In the genomic region with DNA sequence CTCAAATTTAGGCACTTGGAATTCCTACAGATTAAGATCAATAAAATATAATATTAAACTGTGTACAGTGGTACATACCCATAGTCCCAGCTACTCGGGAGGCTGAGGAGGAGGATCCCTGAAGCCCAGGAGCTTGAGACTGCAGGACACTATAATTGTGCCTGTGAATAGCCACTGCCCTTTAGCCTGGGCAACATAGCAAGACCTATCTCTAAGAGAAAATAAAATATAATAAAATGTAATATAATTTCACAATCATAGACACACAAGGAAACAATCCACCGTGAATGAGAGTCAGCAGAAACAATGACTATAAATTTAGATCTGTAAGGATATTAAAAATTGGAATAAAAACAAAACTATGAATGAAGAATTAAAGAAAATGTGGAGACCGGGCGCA, we compare ENCODE assay signal across 30 cellular contexts. TPM values are rescaled to one million over a fixed set of nuclear protein-coding genes. Genes with fewer than 3 reads are reported as not detected.
A peak's percentile ranks its signal among the peaks of the same experiment; 100 is the strongest.
DNase-seq lines count a peak whose midpoint lies in the region; ATAC-seq and TF ChIP-seq lines count a peak whose summit lies in the region.
"Had no signal": no experiment of that assay in that cellular context is flagged by ENCODE, and none has a peak within 500 bp of the region (broad histone marks: within the 10 kb centered on the region; RNA-seq: fewer than 3 reads in every experiment).

No MANE protein-coding gene starts in this region.

- H3K4me1 ChIP-seq in mucosa of descending colon (ENCODE audit: low read depth): no peaks in the 10 kb centered on the region
- H3K4me1 ChIP-seq: A549, BE2C, BLaER1, Caco-2 had no signal

- ATAC-seq in left colon: peak; percentile 75
- peak; percentile 59 for ATAC-seq in mucosa of descending colon
- no peak for ATAC-seq in Right ventricle myocardium inferior
- ATAC-seq in GM21526 (IDR thresholded peaks at IDR 0.05; ENCODE audit: low FRiP score, unreplicated experiment): no peak
- ATAC-seq: A549; CD8-positive, alpha-beta T cell had no signal

- intact Hi-C loops in left colon (cut with DNase I, micrococcal nuclease) (no loop called here), mucosa of descending colon (cut with DNase I, micrococcal nuclease) (no loop called here), Right ventricle myocardium inferior (cut with DNase I) (no loop called here)

- no peak overlapping the region for H3K4me3 ChIP-seq in mucosa of descending colon
- H3K4me3 ChIP-seq: A549; BLaER1; BLaER1 treated with 17β-estradiol and CSF1 and Interleukin-3, amounts not matched to agents 10 nM and 100 nM had no signal

- no peaks in the 10 kb centered on the region for H3K9me3 ChIP-seq in mucosa of descending colon
- H3K9me3 ChIP-seq: A549; BE2C; BLaER1; BLaER1 treated with 17β-estradiol and CSF1 and Interleukin-3, amounts not matched to agents 10 nM and 100 nM; Caco-2 had no signal

- TF ChIP-seq CTCF in mucosa of descending colon (IDR thresholded peaks at IDR 0.05): no peak

- H3K36me3 ChIP-seq in mucosa of descending colon (ENCODE audit: low read depth): no peaks in the 10 kb centered on the region
- H3K36me3 ChIP-seq: BE2C; BLaER1; BLaER1 treated with 17β-estradiol and CSF1 and Interleukin-3, amounts not matched to agents 10 nM and 100 nM had no signal

- DNase-seq in left colon (no peak), mucosa of descending colon (no peak), Right ventricle myocardium inferior (ENCODE audit: missing footprints) (no peak)
- DNase-seq: 8988T; ACHN; AML-193; BE2C; C1 segment of cervical spinal cord; Caco-2; Calu3; CD4-positive, alpha-beta memory T cell; CD4-positive, alpha-beta T cell; CD4-positive, CD25-positive, alpha-beta regulatory T cell; CD8-positive, alpha-beta memory T cell; CD8-positive, alpha-beta T cell; COR-L47; DMS 273 treated with DMSO at 0.1 percent for 48 hours; DMS153; DMS53; DMS79; DMS79 treated with DMSO at 0.1 percent for 48 hours; DND-41; EL had no signal

RNA-seq across cellular contexts. Expression of gene TNK1, which starts 10.0 kb away (rescaled TPM):
- 10 to 100 TPM; 22.2 to 24.9 TPM for total RNA-seq in left colon
- total RNA-seq in mucosa of descending colon: 10 to 100 TPM; 16.4 to 29.5 (median 20.7) TPM
- 2.6 TPM for total RNA-seq in Right ventricle myocardium inferior
- total RNA-seq: A172 had no signal

RNA-seq across cellular contexts. Expression of gene TMEM95, which starts 15.9 kb away (rescaled TPM):
- total RNA-seq in left colon (not detected), mucosa of descending colon (under 1 TPM in 1 of 3 donors, not detected in 2; 0.26 TPM), Right ventricle myocardium inferior (not detected)
- total RNA-seq: A172; A673; Caco-2; Calu3; CD4-positive, alpha-beta memory T cell; CD4-positive, alpha-beta T cell; CD4-positive, CD25-positive, alpha-beta regulatory T cell; CD8-positive, alpha-beta memory T cell; CD8-positive, alpha-beta T cell; Daoy had no signal

RNA-seq across cellular contexts. Expression of gene KCTD11, which starts 18.9 kb away (rescaled TPM):
- total RNA-seq in left colon: 10 to 100 TPM in 1 of 2 donors, 1 to 10 TPM in 1; 9.4 to 10.1 TPM
- total RNA-seq in mucosa of descending colon: 10 to 100 TPM in 1 of 3 donors, 1 to 10 TPM in 2; 8.2 to 10.3 (median 8.5) TPM
- 4.7 TPM for total RNA-seq in Right ventricle myocardium inferior

RNA-seq across cellular contexts. Expression of gene PLSCR3, which starts 23.5 kb away (rescaled TPM):
- 10 to 100 TPM in 1 of 2 donors, 1 to 10 TPM in 1; 8.9 to 10.2 TPM for total RNA-seq in left colon
- 10 to 100 TPM in 2 of 3 donors, 1 to 10 TPM in 1; 5.5 to 21.6 (median 16.4) TPM for total RNA-seq in mucosa of descending colon
- total RNA-seq in Right ventricle myocardium inferior: 18.4 TPM

RNA-seq across cellular contexts. Expression of gene TMEM256, which starts 33.0 kb away (rescaled TPM):
- total RNA-seq in left colon (10 to 100 TPM; 70.8 to 81.0 TPM), mucosa of descending colon (10 to 100 TPM; 51.9 to 85.1 (median 64.9) TPM), Right ventricle myocardium inferior (64.0 TPM)

Comparison
In these comparisons a context has a peak if more than half of its experiments do, and no peak if none do; other contexts are left out.
1. ATAC-seq: peak in left colon (single experiment) and mucosa of descending colon (single experiment); none in Right ventricle myocardium inferior (single experiment) and GM21526 (single experiment).